35 cellular contexts compared by ENCODE assay signal in genomic region chr2:79591281-79591680, GRCh38.
"Had no signal": no experiment of that assay in that cellular context is flagged by ENCODE, and none has a peak within 500 bp of the region (broad histone marks: within the 10 kb centered on the region; RNA-seq: fewer than 3 reads in every experiment).

No MANE protein-coding gene starts in this region.

- H3K27ac ChIP-seq: ascending aorta, cardiac muscle cell, VCaP had no signal

- H3K9me3 Mint-ChIP-seq: brain had no signal

- H3K27me3 Mint-ChIP-seq: activated B cell treated with CpG ODN at 0.5 μM for 24 hours; activated CD4-positive, alpha-beta memory T cell treated with anti-CD3 and anti-CD28 coated beads, Interleukin-2, amount 10 ng/mL, durations not matched to agents 7 days and 5 days; activated CD4-positive, alpha-beta T cell treated with anti-CD3 and anti-CD28 coated beads, Interleukin-2, amount 10 ng/mL, durations not matched to agents 7 days and 5 days; activated CD8-positive, alpha-beta memory T cell treated with anti-CD3 and anti-CD28 coated beads, Interleukin-2, amount 10 ng/mL, durations not matched to agents 7 days and 5 days; activated naive CD4-positive, alpha-beta T cell treated with anti-CD3 and anti-CD28 coated beads, Interleukin-2, amount 10 ng/mL, durations not matched to agents 7 days and 5 days; activated naive CD4-positive, alpha-beta T cell treated with anti-CD3 and anti-CD28 coated beads, Interleukin-2, amount 50 U/mL, for 24 hours; activated naive CD8-positive, alpha-beta T cell; activated naive CD8-positive, alpha-beta T cell treated with anti-CD3 and anti-CD28 coated beads, Interleukin-2, amount 10 ng/mL, durations not matched to agents 7 days and 5 days; activated naive CD8-positive, alpha-beta T cell treated with anti-CD3 and anti-CD28 coated beads, Interleukin-2, amount 50 U/mL, for 24 hours; activated T-cell treated with anti-CD3 and anti-CD28 coated beads, Interleukin-2, amount 50 U/mL, for 24 hours; brain; central memory CD8-positive, alpha-beta T cell had no signal

- H3K4me1 Mint-ChIP-seq: activated B cell treated with CpG ODN at 0.5 μM for 24 hours; activated CD4-positive, alpha-beta memory T cell treated with anti-CD3 and anti-CD28 coated beads, Interleukin-2, amount 10 ng/mL, durations not matched to agents 7 days and 5 days; activated CD4-positive, alpha-beta T cell treated with anti-CD3 and anti-CD28 coated beads, Interleukin-2, amount 10 ng/mL, durations not matched to agents 7 days and 5 days; activated CD8-positive, alpha-beta memory T cell treated with anti-CD3 and anti-CD28 coated beads, Interleukin-2, amount 10 ng/mL, durations not matched to agents 7 days and 5 days; activated naive CD4-positive, alpha-beta T cell treated with anti-CD3 and anti-CD28 coated beads, Interleukin-2, amount 10 ng/mL, durations not matched to agents 7 days and 5 days; activated naive CD4-positive, alpha-beta T cell treated with anti-CD3 and anti-CD28 coated beads, Interleukin-2, amount 50 U/mL, for 24 hours; activated naive CD8-positive, alpha-beta T cell treated with anti-CD3 and anti-CD28 coated beads, Interleukin-2, amount 10 ng/mL, durations not matched to agents 7 days and 5 days; activated naive CD8-positive, alpha-beta T cell treated with anti-CD3 and anti-CD28 coated beads, Interleukin-2, amount 50 U/mL, for 24 hours; brain; central memory CD8-positive, alpha-beta T cell had no signal

- H3K36me3 Mint-ChIP-seq: activated CD8-positive, alpha-beta memory T cell treated with anti-CD3 and anti-CD28 coated beads, Interleukin-2, amount 10 ng/mL, durations not matched to agents 7 days and 5 days; activated naive CD4-positive, alpha-beta T cell treated with anti-CD3 and anti-CD28 coated beads, Interleukin-2, amount 10 ng/mL, durations not matched to agents 7 days and 5 days; activated naive CD4-positive, alpha-beta T cell treated with anti-CD3 and anti-CD28 coated beads, Interleukin-2, amount 50 U/mL, for 24 hours; activated naive CD8-positive, alpha-beta T cell; activated naive CD8-positive, alpha-beta T cell treated with anti-CD3 and anti-CD28 coated beads, Interleukin-2, amount 10 ng/mL, durations not matched to agents 7 days and 5 days had no signal

- ATAC-seq: activated CD8-positive, alpha-beta memory T cell treated with anti-CD3 and anti-CD28 coated beads, Interleukin-2, amount 10 ng/mL, durations not matched to agents 7 days and 5 days; activated CD8-positive, alpha-beta T cell treated with anti-CD3 and anti-CD28 coated beads, Interleukin-2, amount 10 ng/mL, durations not matched to agents 7 days and 5 days; activated naive CD8-positive, alpha-beta T cell treated with anti-CD3 and anti-CD28 coated beads, Interleukin-2, amount 50 U/mL, for 24 hours had no signal

- DNase-seq: activated B cell treated with CpG ODN at 0.5 μM for 24 hours; activated CD4-positive, alpha-beta memory T cell treated with anti-CD3 and anti-CD28 coated beads, Interleukin-2, amount 10 ng/mL, durations not matched to agents 7 days and 5 days; activated CD4-positive, alpha-beta T cell treated with anti-CD3 and anti-CD28 coated beads for 48 hours; activated CD4-positive, alpha-beta T cell treated with anti-CD3 and anti-CD28 coated beads, Interleukin-2, amount 10 ng/mL, durations not matched to agents 7 days and 5 days; activated CD4-positive, alpha-beta T cell treated with anti-CD3 and anti-CD28 coated beads, Interleukin-2, amount 50 U/mL, for 48 hours; activated CD4-positive, CD25-positive, alpha-beta regulatory T cell treated with anti-CD3 and anti-CD28 coated beads, Interleukin-2, amount 50 U/mL, for 72 hours; activated CD8-positive, alpha-beta memory T cell treated with anti-CD3 and anti-CD28 coated beads for 24 hours; activated CD8-positive, alpha-beta memory T cell treated with anti-CD3 and anti-CD28 coated beads, Interleukin-2, amount 10 ng/mL, durations not matched to agents 7 days and 5 days; activated CD8-positive, alpha-beta memory T cell treated with anti-CD3 and anti-CD28 coated beads, Interleukin-2, amount 50 U/mL, for 48 hours; activated CD8-positive, alpha-beta T cell treated with anti-CD3 and anti-CD28 coated beads, Interleukin-2, amount 10 ng/mL, durations not matched to agents 7 days and 5 days; activated effector memory CD4-positive, alpha-beta T cell treated with Interleukin-2 at 50 U/mL for 16 hours; activated gamma-delta T cell; activated naive CD4-positive, alpha-beta T cell treated with anti-CD3 and anti-CD28 coated beads, Interleukin-2, amount 10 ng/mL, durations not matched to agents 7 days and 5 days; activated naive CD4-positive, alpha-beta T cell treated with Interleukin-2 at 50 U/mL for 16 hours; activated naive CD8-positive, alpha-beta T cell treated with anti-CD3 and anti-CD28 coated beads, Interleukin-2, amount 10 ng/mL, durations not matched to agents 7 days and 5 days; activated naive CD8-positive, alpha-beta T cell treated with anti-CD3 and anti-CD28 coated beads, Interleukin-2, amount 50 U/mL, for 24 hours; activated T-cell treated with anti-CD3 and anti-CD28 coated beads, Interleukin-2, amount 50 U/mL, for 24 hours; activated T-cell treated with anti-CD3 and anti-CD28 coated beads, Interleukin-2, amount 50 U/mL, for 48 hours; amygdala; anterior cingulate cortex; caudate nucleus; cerebellar nuclear complex; T-helper 1 cell; T-helper 2 cell; T-helper 9 cell had no signal

- H3K4me1 ChIP-seq: ascending aorta had no signal

- H3K4me3 Mint-ChIP-seq: activated B cell treated with CpG ODN at 0.5 μM for 24 hours; activated CD4-positive, alpha-beta memory T cell treated with anti-CD3 and anti-CD28 coated beads, Interleukin-2, amount 10 ng/mL, durations not matched to agents 7 days and 5 days; activated CD4-positive, alpha-beta T cell treated with anti-CD3 and anti-CD28 coated beads, Interleukin-2, amount 10 ng/mL, durations not matched to agents 7 days and 5 days; activated CD8-positive, alpha-beta memory T cell treated with anti-CD3 and anti-CD28 coated beads, Interleukin-2, amount 10 ng/mL, durations not matched to agents 7 days and 5 days; activated CD8-positive, alpha-beta T cell treated with anti-CD3 and anti-CD28 coated beads, Interleukin-2, amount 10 ng/mL, durations not matched to agents 7 days and 5 days; activated naive CD4-positive, alpha-beta T cell treated with anti-CD3 and anti-CD28 coated beads, Interleukin-2, amount 10 ng/mL, durations not matched to agents 7 days and 5 days; activated naive CD4-positive, alpha-beta T cell treated with anti-CD3 and anti-CD28 coated beads, Interleukin-2, amount 50 U/mL, for 24 hours; activated naive CD8-positive, alpha-beta T cell; activated naive CD8-positive, alpha-beta T cell treated with anti-CD3 and anti-CD28 coated beads, Interleukin-2, amount 10 ng/mL, durations not matched to agents 7 days and 5 days; activated naive CD8-positive, alpha-beta T cell treated with anti-CD3 and anti-CD28 coated beads, Interleukin-2, amount 50 U/mL, for 24 hours; activated T-cell treated with anti-CD3 and anti-CD28 coated beads, Interleukin-2, amount 50 U/mL, for 24 hours; brain; central memory CD8-positive, alpha-beta T cell; T-helper 1 cell treated with Interleukin-12 subunit alpha and Interleukin-12 subunit beta and Interleukin-4 antibody, amounts not matched to agents 30 μg/mL and 1 μg/mL, for 36 hours; T-helper 2 cell treated with Interferon-gamma antibody and Interleukin-4, amounts not matched to agents 5 μg/mL and 100 μg/mL, for 36 hours had no signal

- H3K9me3 ChIP-seq: ascending aorta had no signal

- H3K27me3 ChIP-seq: ascending aorta, cardiac muscle cell had no signal

- H3K27ac Mint-ChIP-seq: activated B cell treated with CpG ODN at 0.5 μM for 24 hours; activated CD4-positive, alpha-beta memory T cell treated with anti-CD3 and anti-CD28 coated beads, Interleukin-2, amount 10 ng/mL, durations not matched to agents 7 days and 5 days; activated CD4-positive, alpha-beta T cell treated with anti-CD3 and anti-CD28 coated beads, Interleukin-2, amount 10 ng/mL, durations not matched to agents 7 days and 5 days; activated CD8-positive, alpha-beta memory T cell treated with anti-CD3 and anti-CD28 coated beads, Interleukin-2, amount 10 ng/mL, durations not matched to agents 7 days and 5 days; activated CD8-positive, alpha-beta T cell treated with anti-CD3 and anti-CD28 coated beads, Interleukin-2, amount 10 ng/mL, durations not matched to agents 7 days and 5 days; activated naive CD4-positive, alpha-beta T cell treated with anti-CD3 and anti-CD28 coated beads, Interleukin-2, amount 10 ng/mL, durations not matched to agents 7 days and 5 days; activated naive CD4-positive, alpha-beta T cell treated with anti-CD3 and anti-CD28 coated beads, Interleukin-2, amount 50 U/mL, for 24 hours; activated naive CD8-positive, alpha-beta T cell; activated naive CD8-positive, alpha-beta T cell treated with anti-CD3 and anti-CD28 coated beads, Interleukin-2, amount 10 ng/mL, durations not matched to agents 7 days and 5 days; activated naive CD8-positive, alpha-beta T cell treated with anti-CD3 and anti-CD28 coated beads, Interleukin-2, amount 50 U/mL, for 24 hours; activated T-cell treated with anti-CD3 and anti-CD28 coated beads, Interleukin-2, amount 50 U/mL, for 24 hours; activated T-helper 2 cell treated with anti-CD3 and anti-CD28 coated beads, Interferon-gamma antibody, Interleukin-2, Interleukin-4, amounts not matched to agents 10 μg/mL and 5 μg/mL and 100 μg/mL, durations not matched to agents 14 hours and 24 hours and 36 hours; brain; T-helper 1 cell treated with Interleukin-12 subunit alpha and Interleukin-12 subunit beta and Interleukin-4 antibody, amounts not matched to agents 30 μg/mL and 1 μg/mL, for 36 hours; T-helper 2 cell treated with Interferon-gamma antibody and Interleukin-4, amounts not matched to agents 5 μg/mL and 100 μg/mL, for 36 hours had no signal
